ENCODE assay signal across 18 cellular contexts in genomic region chr4:124481123-124481522, GRCh38.
"Had no signal": no experiment of that assay in that cellular context is flagged by ENCODE, and none has a peak within 500 bp of the region (broad histone marks: within the 10 kb centered on the region; RNA-seq: fewer than 3 reads in every experiment).

No MANE protein-coding gene starts in this region.

- H3K27ac ChIP-seq: colonic mucosa, gastrocnemius medialis, left ventricle myocardium inferior, lower lobe of right lung, sigmoid colon, skin epidermis, stomach, thoracic aorta, transverse colon had no signal

- H3K4me1 ChIP-seq: colonic mucosa, gastrocnemius medialis, lower lobe of right lung, sigmoid colon, transverse colon had no signal

- H3K36me3 ChIP-seq: colonic mucosa, gastrocnemius medialis, left ventricle myocardium inferior, lower lobe of right lung, sigmoid colon, stomach, thoracic aorta, transverse colon had no signal

- H3K9me3 Mint-ChIP-seq: memory B cell had no signal

- ATAC-seq: gastrocnemius medialis, lower lobe of right lung had no signal

- H3K27me3 Mint-ChIP-seq: memory B cell had no signal

- DNase-seq: colonic mucosa; dermis blood vessel endothelial cell; erythroblast; gastrocnemius medialis; islet precursor cell; left ventricle myocardium inferior; lower lobe of right lung; midbrain; posterior cingulate gyrus; sigmoid colon; stimulated activated naive CD4-positive, alpha-beta T cell; stomach; substantia nigra; transverse colon had no signal

- H3K27me3 ChIP-seq: colonic mucosa, gastrocnemius medialis, sigmoid colon, stomach, transverse colon had no signal

- H3K27ac Mint-ChIP-seq: memory B cell, nephron had no signal

- H3K9me3 ChIP-seq: colonic mucosa, gastrocnemius medialis, left ventricle myocardium inferior, lower lobe of right lung, sigmoid colon, stomach, thoracic aorta, transverse colon had no signal

- H3K36me3 Mint-ChIP-seq: memory B cell had no signal

- H3K4me3 Mint-ChIP-seq: memory B cell, nephron had no signal

- H3K4me1 Mint-ChIP-seq: memory B cell had no signal

- H3K4me3 ChIP-seq: colonic mucosa, gastrocnemius medialis, left ventricle myocardium inferior, lower lobe of right lung, sigmoid colon, skin epidermis, stomach, thoracic aorta, transverse colon had no signal
